17 cellular contexts compared by ENCODE assay signal in genomic region chr1:180117764-180118116, GRCh38. TPM values are rescaled to one million over a fixed set of nuclear protein-coding genes. Genes with fewer than 3 reads are reported as not detected.
A peak's percentile ranks its signal among the peaks of the same experiment; 100 is the strongest.
DNase-seq lines count a peak whose midpoint lies in the region; ATAC-seq and TF ChIP-seq lines count a peak whose summit lies in the region.
"Had no signal": no experiment of that assay in that cellular context is flagged by ENCODE, and none has a peak within 500 bp of the region (broad histone marks: within the 10 kb centered on the region; RNA-seq: fewer than 3 reads in every experiment).

No MANE protein-coding gene starts in this region.

- H3K9me2 ChIP-seq in hepatocyte (replicated peaks; ENCODE audit: insufficient read depth) = no peaks in the 10 kb centered on the region

- H3K27me3 ChIP-seq in AG04450 (ENCODE audit: control insufficient read depth, insufficient read depth, low read length) = no peaks in the 10 kb centered on the region
- no peaks in the 10 kb centered on the region for H3K27me3 ChIP-seq in brain microvascular endothelial cell (replicated peaks)
- H3K27me3 ChIP-seq in hepatocyte = no peaks in the 10 kb centered on the region
- H3K27me3 ChIP-seq: BLaER1, gastrocnemius medialis had no signal

- no peak overlapping the region for H3K4me3 Mint-ChIP-seq in stimulated activated naive B cell treated with anti-CD40 and anti-IgM and Interleukin-4, amounts not matched to agents 10 μg/mL and 1 μg/mL and 100 μg/mL, for 72 hours
- H3K4me3 Mint-ChIP-seq: activated CD4-positive, alpha-beta T cell treated with anti-CD3 and anti-CD28 coated beads for 36 hours; activated T-helper 17 cell treated with anti-CD3 and anti-CD28 coated beads, Interleukin-2, amount 50 U/mL, for 72 hours; central memory CD8-positive, alpha-beta T cell had no signal

- H3K4me3 ChIP-seq in AG04450 (ENCODE audit: low read depth, low read length) (no peak overlapping the region), brain microvascular endothelial cell (ENCODE audit: low read depth, low read length) (no peak overlapping the region), hepatocyte (no peak overlapping the region)
- H3K4me3 ChIP-seq: BLaER1, gastrocnemius medialis, lower lobe of right lung, prostate gland, thoracic aorta had no signal

- H2AFZ ChIP-seq in hepatocyte = no peak overlapping the region

- in situ Hi-C loops in brain microvascular endothelial cell (cut with HindIII; ENCODE audit: low pct_ligation_motif_present, low sequenced_read_pairs) = no loop called here

- POLR2A ChIA-PET in AG04450 (lab: Yijun Ruan, JAX) = interaction anchor here (1.0 kb wide), 1 partner anchor 36 kb away, joined by 3 read pairs; no protein-coding TSS in a partner anchor

- H3K4me1 Mint-ChIP-seq in stimulated activated naive B cell treated with anti-CD40 and anti-IgM and Interleukin-4, amounts not matched to agents 10 μg/mL and 1 μg/mL and 100 μg/mL, for 72 hours = peaks cover 3 to 5% of the 10 kb centered on the region in 2 donors
- H3K4me1 Mint-ChIP-seq: activated CD4-positive, alpha-beta T cell treated with anti-CD3 and anti-CD28 coated beads for 36 hours; activated T-helper 17 cell treated with anti-CD3 and anti-CD28 coated beads, Interleukin-2, amount 50 U/mL, for 72 hours; central memory CD8-positive, alpha-beta T cell had no signal

- DNase-seq in AG04450 (ENCODE audit: low read depth, low spot score) = no peak
- peak; percentile 76 for DNase-seq in HT1080 (ENCODE audit: low read depth)
- DNase-seq in brain microvascular endothelial cell = peak; percentile 68
- no peak for DNase-seq in hepatocyte (ENCODE audit: low spot score)
- no peak for DNase-seq in stimulated activated naive B cell treated with anti-CD40 and anti-IgM and Interleukin-4, amounts not matched to agents 10 μg/mL and 1 μg/mL and 100 μg/mL, for 72 hours
- no peak for DNase-seq in stimulated activated CD4-positive, alpha-beta T cell treated with anti-CD3 and anti-CD28 coated beads, Interleukin-4, amount 100 ng/mL, for 4 hours
- no peak for DNase-seq in NCI-H146 (lab: John Stamatoyannopoulos, UW)
- DNase-seq: activated CD4-positive, alpha-beta T cell treated with anti-CD3 and anti-CD28 coated beads for 36 hours; gastrocnemius medialis; lower lobe of right lung; NCI-H526 had no signal

- no peaks in the 10 kb centered on the region for H3K79me2 ChIP-seq in hepatocyte

- no peak for ATAC-seq in stimulated activated naive B cell treated with anti-CD40 and anti-IgM and Interleukin-4, amounts not matched to agents 10 μg/mL and 1 μg/mL and 100 μg/mL, for 72 hours (replicated peaks)
- ATAC-seq in GM21381 (IDR thresholded peaks at IDR 0.05; ENCODE audit: unreplicated experiment) = no peak
- ATAC-seq: activated CD4-positive, alpha-beta T cell treated with anti-CD3 and anti-CD28 coated beads for 36 hours; activated T-helper 17 cell treated with anti-CD3 and anti-CD28 coated beads, Interleukin-2, amount 50 U/mL, for 72 hours had no signal

- WGBS in hepatocyte (ENCODE audit: low lambda C conversion rate, missing lambda C conversion rate) = 95% methylated on average over 2 of the region's 2 CpGs

- H3K9me3 ChIP-seq in AG04450 (ENCODE audit: control insufficient read depth, insufficient read depth, low read length) = no peaks in the 10 kb centered on the region
- no peaks in the 10 kb centered on the region for H3K9me3 ChIP-seq in hepatocyte (ENCODE audit: low read depth)
- H3K9me3 ChIP-seq: BLaER1, gastrocnemius medialis, lower lobe of right lung, prostate gland, thoracic aorta had no signal

- H3K27ac Mint-ChIP-seq in stimulated activated naive B cell treated with anti-CD40 and anti-IgM and Interleukin-4, amounts not matched to agents 10 μg/mL and 1 μg/mL and 100 μg/mL, for 72 hours = no peak overlapping the region
- H3K27ac Mint-ChIP-seq: activated CD4-positive, alpha-beta T cell treated with anti-CD3 and anti-CD28 coated beads for 36 hours; activated T-helper 17 cell treated with anti-CD3 and anti-CD28 coated beads, Interleukin-2, amount 50 U/mL, for 72 hours had no signal

- H3K27ac ChIP-seq in AG04450 (ENCODE audit: low read depth, low read length) (peak overlapping the region; percentile 13), brain microvascular endothelial cell (peak overlapping the region; percentile 63), hepatocyte (peak overlapping the region; percentile 52)
- H3K27ac ChIP-seq: BLaER1, gastrocnemius medialis, lower lobe of right lung, prostate gland, thoracic aorta had no signal

- no peaks in the 10 kb centered on the region for H3K27me3 Mint-ChIP-seq in stimulated activated naive B cell treated with anti-CD40 and anti-IgM and Interleukin-4, amounts not matched to agents 10 μg/mL and 1 μg/mL and 100 μg/mL, for 72 hours
- H3K27me3 Mint-ChIP-seq: activated CD4-positive, alpha-beta T cell treated with anti-CD3 and anti-CD28 coated beads for 36 hours; activated T-helper 17 cell treated with anti-CD3 and anti-CD28 coated beads, Interleukin-2, amount 50 U/mL, for 72 hours; central memory CD8-positive, alpha-beta T cell had no signal

- TF ChIP-seq CTCF in AG04450 (IDR thresholded peaks at IDR 0.05; ENCODE audit: low read depth, low read length) (no peak), brain microvascular endothelial cell (IDR thresholded peaks at IDR 0.05; ENCODE audit: low read depth, low read length, missing control alignments) (no peak), hepatocyte (IDR thresholded peaks at IDR 0.05; ENCODE audit: poor library complexity) (no peak)

- no peaks in the 10 kb centered on the region for H3K9me3 Mint-ChIP-seq in stimulated activated naive B cell treated with anti-CD40 and anti-IgM and Interleukin-4, amounts not matched to agents 10 μg/mL and 1 μg/mL and 100 μg/mL, for 72 hours
- H3K9me3 Mint-ChIP-seq: activated T-helper 17 cell treated with anti-CD3 and anti-CD28 coated beads, Interleukin-2, amount 50 U/mL, for 72 hours; central memory CD8-positive, alpha-beta T cell had no signal

- H3K36me3 Mint-ChIP-seq in stimulated activated naive B cell treated with anti-CD40 and anti-IgM and Interleukin-4, amounts not matched to agents 10 μg/mL and 1 μg/mL and 100 μg/mL, for 72 hours = peaks cover 12 to 17% of the 10 kb centered on the region in 2 donors

- H4K20me1 ChIP-seq in hepatocyte (ENCODE audit: insufficient read depth, poor library complexity, severe bottlenecking) = no peaks in the 10 kb centered on the region
- H4K20me1 ChIP-seq: BLaER1 had no signal

- peaks cover 6% of the 10 kb centered on the region for H3K4me1 ChIP-seq in hepatocyte (ENCODE audit: insufficient read depth)
- H3K4me1 ChIP-seq: gastrocnemius medialis, prostate gland had no signal

- CTCF ChIA-PET in AG04450 (lab: Charles Lee) = no interaction called here

- H3K4me2 ChIP-seq in hepatocyte = no peak overlapping the region

- H3K36me3 ChIP-seq in brain microvascular endothelial cell (replicated peaks) = no peaks in the 10 kb centered on the region
- no peaks in the 10 kb centered on the region for H3K36me3 ChIP-seq in hepatocyte (replicated peaks; ENCODE audit: insufficient read depth, low read depth)
- H3K36me3 ChIP-seq: prostate gland had no signal

RNA-seq across cellular contexts. Expression of gene QSOX1, which starts 36.9 kb away (rescaled TPM):
- polyA plus RNA-seq in AG04450 (2011; rRNA removed) = 1,269 and 1,338 TPM in 2 replicates
- 337 and 391 TPM in 2 replicates for polyA minus RNA-seq in AG04450 (2011; rRNA and poly(A)+ RNA removed)
- total RNA-seq in HT1080 (2014; rRNA removed; shearing (Covaris generic)) = 191 and 201 TPM in 2 replicates
- polyA plus RNA-seq in HT1080 (2015; cell fraction: cytosol; rRNA removed) = 260 and 263 TPM in 2 replicates
- polyA plus RNA-seq in HT1080 (2015; cell fraction: nucleus; rRNA removed) = 770 and 857 TPM in 2 replicates
- 176 and 257 TPM in 2 replicates for total RNA-seq in hepatocyte
- 225 and 263 TPM in 2 replicates for polyA plus RNA-seq in hepatocyte

Comparison
In these comparisons a context has a peak if more than half of its experiments do, and no peak if none do; other contexts are left out.
1. DNase-seq: peak in HT1080 (single experiment) and brain microvascular endothelial cell (single experiment); none in AG04450 (single experiment), hepatocyte (single experiment), stimulated activated naive B cell treated with anti-CD40 and anti-IgM and Interleukin-4, amounts not matched to agents 10 μg/mL and 1 μg/mL and 100 μg/mL, for 72 hours (single experiment), stimulated activated CD4-positive, alpha-beta T cell treated with anti-CD3 and anti-CD28 coated beads, Interleukin-4, amount 100 ng/mL, for 4 hours (0 of 2) and NCI-H146 (single experiment).
2. H3K27ac ChIP-seq: peak in every context shown above with its lines; median percentile 63 in brain microvascular endothelial cell; 52 in hepatocyte; 13 in AG04450.